In the genomic region with DNA sequence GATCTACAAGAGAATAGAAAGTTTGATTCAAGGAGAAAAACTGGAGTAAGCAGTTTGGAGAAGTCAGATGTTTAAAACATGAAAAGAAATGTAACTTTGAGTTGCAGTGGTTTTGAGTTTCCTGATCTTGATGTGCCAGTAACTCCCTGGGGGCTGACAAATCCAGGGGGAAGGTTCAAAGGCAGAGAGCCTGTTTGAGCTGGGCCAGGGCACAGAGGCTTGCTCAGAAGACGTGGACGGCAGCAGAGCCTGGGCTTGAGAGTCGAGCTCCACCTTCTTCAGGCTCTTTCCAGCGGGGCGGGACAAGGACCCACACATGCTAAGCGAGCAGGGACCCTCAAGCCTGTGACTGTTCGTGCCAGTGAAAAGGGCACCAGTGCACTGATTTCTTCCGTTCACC, we compare ENCODE assay signal across 17 cellular contexts.
"Had no signal": no experiment of that assay in that cellular context is flagged by ENCODE, and none has a peak within 500 bp of the region (broad histone marks: within the 10 kb centered on the region; RNA-seq: fewer than 3 reads in every experiment).

No MANE protein-coding gene starts in this region.

- H3K36me3 ChIP-seq: lower lobe of right lung, prostate gland, sigmoid colon, upper lobe of left lung had no signal

- ATAC-seq: effector memory CD8-positive, alpha-beta T cell; left ventricle myocardium superior; lower lobe of right lung; natural killer cell; right cardiac atrium; stimulated activated effector memory CD8-positive, alpha-beta T cell treated with anti-CD3 and anti-CD28 coated beads, Interleukin-12 subunit alpha, Interleukin-12 subunit beta, amount 100 ng/mL, for 72 hours; stimulated activated naive CD8-positive, alpha-beta T cell treated with anti-CD3 and anti-CD28 coated beads, Interleukin-15, Interleukin-2, amounts not matched to agents 100 U/mL and 50 U/mL, for 24 hours had no signal

- H3K4me1 ChIP-seq: lower lobe of right lung, prostate gland, sigmoid colon, testis, tibial nerve, upper lobe of left lung had no signal

- H3K27me3 ChIP-seq: sigmoid colon, testis, tibial nerve, upper lobe of left lung had no signal

- H3K9me3 ChIP-seq: lower lobe of right lung, prostate gland, sigmoid colon, testis, tibial nerve, upper lobe of left lung had no signal

- H3K4me3 ChIP-seq: lower lobe of right lung, prostate gland, sigmoid colon, testis, tibial nerve, upper lobe of left lung had no signal

- DNase-seq: cortex of kidney; effector memory CD8-positive, alpha-beta T cell; erythroblast; left ventricle myocardium superior; lower lobe of right lung; natural killer cell; right cardiac atrium; sigmoid colon; stimulated activated CD4-positive, alpha-beta T cell treated with anti-CD3 and anti-CD28 coated beads, Interleukin-2, amount 100 ng/mL, for 24 hours; stimulated activated CD4-positive, alpha-beta T cell treated with anti-CD3 and anti-CD28 coated beads, Interleukin-4, amount 100 ng/mL, for 24 hours; stimulated activated naive CD8-positive, alpha-beta T cell treated with anti-CD3 and anti-CD28 coated beads, Interleukin-15, Interleukin-2, amounts not matched to agents 100 U/mL and 50 U/mL, for 24 hours; substantia nigra; testis; upper lobe of left lung had no signal

- H3K27ac ChIP-seq: lower lobe of right lung, prostate gland, sigmoid colon, testis, tibial nerve, upper lobe of left lung had no signal
